Comparison of ENCODE assay signal across 10 cellular contexts in genomic region chr12:64633940-64634337, GRCh38. TPM values are rescaled to one million over a fixed set of nuclear protein-coding genes. Genes with fewer than 3 reads are reported as not detected.
A peak's percentile ranks its signal among the peaks of the same experiment; 100 is the strongest.
DNase-seq lines count a peak whose midpoint lies in the region; ATAC-seq, FAIRE-seq and TF ChIP-seq lines count a peak whose summit lies in the region.
"Had no signal": no experiment of that assay in that cellular context is flagged by ENCODE, and none has a peak within 500 bp of the region (broad histone marks: within the 10 kb centered on the region; RNA-seq: fewer than 3 reads in every experiment).

No MANE protein-coding gene starts in this region.

- H3K4me3 Mint-ChIP-seq in naive thymus-derived CD8-positive, alpha-beta T cell, result peak overlapping the region in 9 of 10 donors; percentile 38 to 65 (median 59)

- no peak overlapping the region for H3K27ac ChIP-seq in tibial nerve
- H3K27ac ChIP-seq: breast epithelium, HL-60 had no signal

- H3K4me3 ChIP-seq in bronchial epithelial cell (ENCODE audit: low read depth, low read length), result no peak overlapping the region
- H3K4me3 ChIP-seq in tibial nerve, result no peak overlapping the region
- H3K4me3 ChIP-seq in lower leg skin (ENCODE audit: low read depth, poor library complexity, severe bottlenecking), result no peak overlapping the region
- H3K4me3 ChIP-seq: breast epithelium had no signal

- H3K36me3 Mint-ChIP-seq in naive thymus-derived CD8-positive, alpha-beta T cell, result peaks cover 11 to 73% (median 41%) of the 10 kb centered on the region in 3 donors

- no peaks in the 10 kb centered on the region for H3K27me3 Mint-ChIP-seq in naive thymus-derived CD8-positive, alpha-beta T cell

- ATAC-seq in GM18505 (IDR thresholded peaks at IDR 0.05; ENCODE audit: unreplicated experiment), result peak; percentile 54
- ATAC-seq in naive thymus-derived CD8-positive, alpha-beta T cell, result peak in 1 of 2 donors; percentile 64

- peaks cover 0 to 10% (median 3%) of the 10 kb centered on the region in 9 donors for H3K9me3 Mint-ChIP-seq in naive thymus-derived CD8-positive, alpha-beta T cell

- TF ChIP-seq EP300 in tibial nerve (IDR thresholded peaks at IDR 0.05), result no peak

- POLR2A ChIA-PET in naive thymus-derived CD8-positive, alpha-beta T cell (lab: Charles Lee), result interaction anchor here (0.7 to 1.1 kb wide), 3 partner anchors 15 to 84 kb away, joined by 3 to 10 read pairs (median 4); no protein-coding TSS in a partner anchor

- FAIRE-seq in bronchial epithelial cell (lab: Jason Lieb, UNC) (no peak), frontal cortex (lab: Jason Lieb, UNC) (no peak)

- no peaks in the 10 kb centered on the region for H3K9me3 ChIP-seq in tibial nerve
- H3K9me3 ChIP-seq: breast epithelium had no signal

- TF ChIP-seq POLR2A in GM18505 (IDR thresholded peaks at IDR 0.05; ENCODE audit: borderline replicate concordance, extremely low read depth, insufficient read depth, insufficient read length) (no peak), tibial nerve (IDR thresholded peaks at IDR 0.05) (no peak), lower leg skin (IDR thresholded peaks at IDR 0.05) (no peak)

- no peaks in the 10 kb centered on the region for H3K36me3 ChIP-seq in bronchial epithelial cell (ENCODE audit: control insufficient read depth, insufficient read depth, low read length)
- H3K36me3 ChIP-seq in tibial nerve, result no peaks in the 10 kb centered on the region
- H3K36me3 ChIP-seq: breast epithelium had no signal

- no peaks in the 10 kb centered on the region for H3K4me1 ChIP-seq in tibial nerve
- H3K4me1 ChIP-seq: breast epithelium had no signal

- peak overlapping the region; percentile 12 to 91 (median 82) for H3K27ac Mint-ChIP-seq in naive thymus-derived CD8-positive, alpha-beta T cell

- peaks cover 49 to 96% (median 77%) of the 10 kb centered on the region in 4 donors for H3K4me1 Mint-ChIP-seq in naive thymus-derived CD8-positive, alpha-beta T cell

- TF ChIP-seq CTCF in bronchial epithelial cell (IDR thresholded peaks at IDR 0.05; ENCODE audit: insufficient read depth, low read length, severe bottlenecking) (no peak), tibial nerve (IDR thresholded peaks at IDR 0.05) (no peak), lower leg skin (IDR thresholded peaks at IDR 0.05) (no peak)

- DNase-seq in LoVo (ENCODE audit: low spot score) (peak; percentile 78), bronchial epithelial cell (ENCODE audit: low read depth) (peak; percentile 80), tibial nerve (ENCODE audit: low spot score in 2 of 2) (no peak), NCI-H1105 (lab: John Stamatoyannopoulos, UW) (no peak), lower leg skin (ENCODE audit: low spot score in 2 of 2) (no peak), frontal cortex (ENCODE audit: low spot score in 2 of 2) (no peak)
- no peak for DNase-seq in naive thymus-derived CD8-positive, alpha-beta T cell

- intact Hi-C loops in lower leg skin (cut with DNase I; ENCODE audit: low total_unique reads), result no loop called here

- no peaks in the 10 kb centered on the region for H3K27me3 ChIP-seq in bronchial epithelial cell (ENCODE audit: control insufficient read depth, insufficient read depth, low read length)
- H3K27me3 ChIP-seq in tibial nerve, result no peaks in the 10 kb centered on the region
- H3K27me3 ChIP-seq: breast epithelium had no signal

RNA-seq across cellular contexts. Expression of gene RASSF3, which starts 23.6 kb away (rescaled TPM):
- total RNA-seq in bronchial epithelial cell, result 8.7 and 9.7 TPM in 2 replicates
- 100 to 1,000 TPM; 172 to 177 TPM for total RNA-seq in naive thymus-derived CD8-positive, alpha-beta T cell
- polyA plus RNA-seq in naive thymus-derived CD8-positive, alpha-beta T cell, result 1 to 10 TPM; 5.5 to 7.8 (median 5.7) TPM
- 10 to 100 TPM; 14.7 to 18.3 (median 16.7) TPM for total RNA-seq in tibial nerve
- total RNA-seq in lower leg skin, result 10 to 100 TPM in 1 of 4 donors, 1 to 10 TPM in 3; 5.2 to 13.5 (median 7.8) TPM
- total RNA-seq in frontal cortex, result 5.7 TPM

Comparison
In these comparisons a context has a peak if more than half of its experiments do, and no peak if none do; other contexts are left out.
1. DNase-seq: peak in LoVo (single experiment) and bronchial epithelial cell (single experiment); none in naive thymus-derived CD8-positive, alpha-beta T cell (0 of 10), tibial nerve (0 of 2), NCI-H1105 (single experiment), lower leg skin (0 of 2) and frontal cortex (0 of 2).
2. RNA of gene RASSF3, which starts 23.6 kb away (total RNA-seq): 172 to 177 TPM in naive thymus-derived CD8-positive, alpha-beta T cell; 14.7 to 18.3 TPM in tibial nerve, 8.7 to 9.7 TPM in bronchial epithelial cell, 5.2 to 13.5 TPM in lower leg skin and 5.7 TPM in frontal cortex (single experiment); every median in the first group is over 4 times any median in the second.